Comparison of ENCODE assay signal across 12 cellular contexts in genomic region chr3:9895715-9896114, GRCh38. TPM values are rescaled to one million over a fixed set of nuclear protein-coding genes. Genes with fewer than 3 reads are reported as not detected.
DNase-seq lines count a peak whose midpoint lies in the region; ATAC-seq and TF ChIP-seq lines count a peak whose summit lies in the region.
"Not testable (repeated sequence)": the region's sequence is repeated elsewhere in the genome, so short reads cannot be mapped to it uniquely, and the experiment has no call there.
"Had no signal": no experiment of that assay in that cellular context is flagged by ENCODE, and none has a peak within 500 bp of the region (broad histone marks: within the 10 kb centered on the region; RNA-seq: fewer than 3 reads in every experiment).

No MANE protein-coding gene starts in this region.

- CTCF ChIA-PET in Calu3 (lab: Charles Lee); naive thymus-derived CD4-positive, alpha-beta T cell (lab: Charles Lee): not testable (repeated sequence)
- CTCF ChIA-PET in activated CD8-positive, alpha-beta T cell treated with anti-CD3 and anti-CD28 coated beads for 36 hours (lab: Charles Lee) = interaction anchor here (4.3 kb wide), 1 partner anchor 36 kb away, joined by 25 read pairs; the partner anchor contains the start of gene CRELD1

- not testable (repeated sequence) for ATAC-seq in CD4-positive, CD25-positive, alpha-beta regulatory T cell (ENCODE audit: low read depth in 2 of 2); activated CD8-positive, alpha-beta T cell treated with anti-CD3 and anti-CD28 coated beads for 36 hours; central memory CD8-positive, alpha-beta T cell (replicated peaks; ENCODE audit: extremely low read depth, poor library complexity, severe bottlenecking); naive thymus-derived CD4-positive, alpha-beta T cell

- intact Hi-C loops in Calu3 (cut with micrococcal nuclease; ENCODE audit: unreplicated experiment) = loop anchor here (5.0 kb wide), 2 partner anchors 33 to 48 kb away; no protein-coding TSS in a partner anchor
- intact Hi-C loops in activated CD8-positive, alpha-beta T cell treated with anti-CD3 and anti-CD28 coated beads for 36 hours (cut with micrococcal nuclease); naive thymus-derived CD4-positive, alpha-beta T cell (cut with micrococcal nuclease): not testable (repeated sequence)

- not testable (repeated sequence) for H3K27ac ChIP-seq in CD4-positive, CD25-positive, alpha-beta regulatory T cell (ENCODE audit: insufficient read depth, low read length, poor library complexity, severe bottlenecking)
- peak overlapping the region; percentile 12 for H3K27ac ChIP-seq in naive thymus-derived CD4-positive, alpha-beta T cell (ENCODE audit: low read depth, low read length)
- peak overlapping the region; percentile 77 for H3K27ac ChIP-seq in subcutaneous abdominal adipose tissue (ENCODE audit: low read depth, low read length)

- H3K9ac ChIP-seq in subcutaneous abdominal adipose tissue (ENCODE audit: low read length in 5 of 5) = not testable (repeated sequence)

- not testable (repeated sequence) for DNase-seq in CD4-positive, CD25-positive, alpha-beta regulatory T cell; Calu3; activated CD8-positive, alpha-beta T cell treated with anti-CD3 and anti-CD28 coated beads for 36 hours; central memory CD8-positive, alpha-beta T cell (ENCODE audit: low spot score in 2 of 2); naive thymus-derived CD4-positive, alpha-beta T cell

- BruUV-seq in Calu3 (replicated peaks; lab: Mats Ljungman, UMichigan) = not testable (repeated sequence)

- not testable (repeated sequence) for H3K4me3 ChIP-seq in CD4-positive, CD25-positive, alpha-beta regulatory T cell (ENCODE audit: low read depth, low read length); naive thymus-derived CD4-positive, alpha-beta T cell (ENCODE audit: low read length); subcutaneous abdominal adipose tissue (ENCODE audit: low read depth in 1 of 5, low read length in 5 of 5)

- not testable (repeated sequence) for H3K27me3 ChIP-seq in CD4-positive, CD25-positive, alpha-beta regulatory T cell (ENCODE audit: control insufficient read depth, insufficient read depth, low read length); naive thymus-derived CD4-positive, alpha-beta T cell (ENCODE audit: control insufficient read depth in 2 of 2, insufficient read depth in 2 of 2, low read length in 2 of 2); subcutaneous abdominal adipose tissue (ENCODE audit: control insufficient read depth in 5 of 5, insufficient read depth in 4 of 5, low read length in 5 of 5)

- H3K36me3 ChIP-seq in CD4-positive, CD25-positive, alpha-beta regulatory T cell (ENCODE audit: control insufficient read depth, insufficient read depth, low read length) = peaks cover 14% of the 10 kb centered on the region
- H3K36me3 ChIP-seq in naive thymus-derived CD4-positive, alpha-beta T cell (ENCODE audit: control insufficient read depth in 2 of 3, insufficient read depth in 3 of 3, low read length in 3 of 3) = peaks cover 0 to 20% (median 0%) of the 10 kb centered on the region in 3 experiments
- peaks cover 0 to 14% (median 13%) of the 10 kb centered on the region in 5 donors for H3K36me3 ChIP-seq in subcutaneous abdominal adipose tissue (ENCODE audit: control insufficient read depth in 5 of 5, insufficient read depth in 5 of 5, low read length in 5 of 5)

- H3K9me3 ChIP-seq in CD4-positive, CD25-positive, alpha-beta regulatory T cell (ENCODE audit: control insufficient read depth in 2 of 2, low read length in 2 of 2); naive thymus-derived CD4-positive, alpha-beta T cell (ENCODE audit: control insufficient read depth in 2 of 3, low read length in 3 of 3); subcutaneous abdominal adipose tissue (ENCODE audit: control insufficient read depth in 5 of 5, low read length in 5 of 5): not testable (repeated sequence)

- POLR2A ChIA-PET in activated CD8-positive, alpha-beta T cell treated with anti-CD3 and anti-CD28 coated beads for 36 hours (lab: Charles Lee) = interaction anchor here (7.7 kb wide), 1 partner anchor 37 kb away, joined by 57 read pairs; the partner anchor contains the start of gene CRELD1
- POLR2A ChIA-PET in naive thymus-derived CD4-positive, alpha-beta T cell (lab: Charles Lee) = interaction anchor here (2.8 kb wide), 1 partner anchor 37 kb away, joined by 9 read pairs; the partner anchor contains the start of gene CRELD1

- H3K4me1 Mint-ChIP-seq in CD4-positive, CD25-positive, alpha-beta regulatory T cell = peaks cover 25 to 65% (median 46%) of the 10 kb centered on the region in 4 donors
- H3K4me1 Mint-ChIP-seq in Calu3 (ENCODE audit: low read depth, unreplicated experiment) = peaks cover 66% of the 10 kb centered on the region
- H3K4me1 Mint-ChIP-seq in activated CD8-positive, alpha-beta T cell treated with anti-CD3 and anti-CD28 coated beads for 36 hours (ENCODE audit: low read depth) = peaks cover 43% of the 10 kb centered on the region
- H3K4me1 Mint-ChIP-seq in central memory CD8-positive, alpha-beta T cell = peaks cover 51% of the 10 kb centered on the region
- peaks cover 36 to 66% (median 58%) of the 10 kb centered on the region in 7 donors for H3K4me1 Mint-ChIP-seq in naive thymus-derived CD4-positive, alpha-beta T cell

- H3K4me1 ChIP-seq in CD4-positive, CD25-positive, alpha-beta regulatory T cell (ENCODE audit: control insufficient read depth, insufficient read depth, low read length, poor library complexity, severe bottlenecking) = peaks cover 16% of the 10 kb centered on the region
- not testable (repeated sequence) for H3K4me1 ChIP-seq in naive thymus-derived CD4-positive, alpha-beta T cell (ENCODE audit: control insufficient read depth in 2 of 2, insufficient read depth in 2 of 2, low read length in 2 of 2)
- peaks cover 5 to 58% (median 32%) of the 10 kb centered on the region in 5 donors for H3K4me1 ChIP-seq in subcutaneous abdominal adipose tissue (ENCODE audit: control insufficient read depth in 5 of 5, insufficient read depth in 5 of 5, low read length in 5 of 5)

- H3K9me3 Mint-ChIP-seq in CD4-positive, CD25-positive, alpha-beta regulatory T cell; Calu3 (ENCODE audit: low read depth, unreplicated experiment); activated CD8-positive, alpha-beta T cell treated with anti-CD3 and anti-CD28 coated beads for 36 hours; central memory CD8-positive, alpha-beta T cell; naive thymus-derived CD4-positive, alpha-beta T cell: not testable (repeated sequence)

- TF ChIP-seq CTCF in Calu3 (IDR thresholded peaks at IDR 0.05; ENCODE audit: unreplicated experiment); activated CD8-positive, alpha-beta T cell treated with anti-CD3 and anti-CD28 coated beads for 36 hours (IDR thresholded peaks at IDR 0.05): not testable (repeated sequence)

- peaks cover 29% of the 10 kb centered on the region for H3K36me3 Mint-ChIP-seq in CD4-positive, CD25-positive, alpha-beta regulatory T cell
- H3K36me3 Mint-ChIP-seq in Calu3 (ENCODE audit: insufficient read depth, unreplicated experiment) = peaks cover 39% of the 10 kb centered on the region
- H3K36me3 Mint-ChIP-seq in activated CD8-positive, alpha-beta T cell treated with anti-CD3 and anti-CD28 coated beads for 36 hours (ENCODE audit: low read depth) = peaks cover 38% of the 10 kb centered on the region
- peaks cover 19% of the 10 kb centered on the region for H3K36me3 Mint-ChIP-seq in central memory CD8-positive, alpha-beta T cell (ENCODE audit: insufficient read depth)
- H3K36me3 Mint-ChIP-seq in naive thymus-derived CD4-positive, alpha-beta T cell = peaks cover 13 to 28% (median 22%) of the 10 kb centered on the region in 5 donors

- H3K4me3 Mint-ChIP-seq in CD4-positive, CD25-positive, alpha-beta regulatory T cell; Calu3 (ENCODE audit: low read depth, unreplicated experiment); activated CD8-positive, alpha-beta T cell treated with anti-CD3 and anti-CD28 coated beads for 36 hours; central memory CD8-positive, alpha-beta T cell; naive thymus-derived CD4-positive, alpha-beta T cell: not testable (repeated sequence)

- not testable (repeated sequence) for H3K27me3 Mint-ChIP-seq in CD4-positive, CD25-positive, alpha-beta regulatory T cell; Calu3 (ENCODE audit: unreplicated experiment); activated CD8-positive, alpha-beta T cell treated with anti-CD3 and anti-CD28 coated beads for 36 hours; central memory CD8-positive, alpha-beta T cell; naive thymus-derived CD4-positive, alpha-beta T cell

- peak overlapping the region; percentile 9 to 92 (median 16) for H3K27ac Mint-ChIP-seq in CD4-positive, CD25-positive, alpha-beta regulatory T cell
- peak overlapping the region; percentile 66 for H3K27ac Mint-ChIP-seq in Calu3 (ENCODE audit: unreplicated experiment)
- peak overlapping the region; percentile 17 for H3K27ac Mint-ChIP-seq in activated CD8-positive, alpha-beta T cell treated with anti-CD3 and anti-CD28 coated beads for 36 hours
- H3K27ac Mint-ChIP-seq in central memory CD8-positive, alpha-beta T cell (ENCODE audit: low read depth) = peak overlapping the region; percentile 66
- peak overlapping the region in 7 of 9 donors; percentile 4 to 81 (median 49) for H3K27ac Mint-ChIP-seq in naive thymus-derived CD4-positive, alpha-beta T cell

RNA-seq across cellular contexts. Expression of gene JAGN1, which starts 5.3 kb away (rescaled TPM):
- total RNA-seq in CD4-positive, CD25-positive, alpha-beta regulatory T cell = 17.7 TPM
- 10 to 100 TPM; 52.6 to 70.8 (median 58.3) TPM for polyA plus RNA-seq in CD4-positive, CD25-positive, alpha-beta regulatory T cell
- total RNA-seq in Calu3 (2022) = 32.4 and 34.2 TPM in 2 replicates
- total RNA-seq in activated CD8-positive, alpha-beta T cell treated with anti-CD3 and anti-CD28 coated beads for 36 hours = 10 to 100 TPM; 29.7 to 30.3 TPM
- 10 to 100 TPM; 16.0 to 34.5 (median 28.1) TPM for total RNA-seq in naive thymus-derived CD4-positive, alpha-beta T cell
- 10 to 100 TPM; 44.8 to 54.5 TPM for polyA plus RNA-seq in naive thymus-derived CD4-positive, alpha-beta T cell

RNA-seq across cellular contexts. Expression of gene IL17RE, which starts 6.9 kb away (rescaled TPM):
- total RNA-seq in CD4-positive, CD25-positive, alpha-beta regulatory T cell = 4.3 TPM
- under 1 TPM in 3 of 4 donors, not detected in 1; 0.31 to 0.33 (median 0.32) TPM for polyA plus RNA-seq in CD4-positive, CD25-positive, alpha-beta regulatory T cell
- total RNA-seq in Calu3 (2022) = 25.5 and 30.6 TPM in 2 replicates
- total RNA-seq in activated CD8-positive, alpha-beta T cell treated with anti-CD3 and anti-CD28 coated beads for 36 hours = 1 to 10 TPM; 1.2 to 1.7 TPM
- 1 to 10 TPM in 2 of 5 experiments, under 1 TPM in 3; 0.19 to 2.2 (median 0.38) TPM for total RNA-seq in naive thymus-derived CD4-positive, alpha-beta T cell
- not detected for polyA plus RNA-seq in naive thymus-derived CD4-positive, alpha-beta T cell

RNA-seq across cellular contexts. Expression of gene CIDEC, which starts 15.7 kb away (rescaled TPM):
- not detected for total RNA-seq in CD4-positive, CD25-positive, alpha-beta regulatory T cell
- polyA plus RNA-seq in CD4-positive, CD25-positive, alpha-beta regulatory T cell = not detected
- 0.71 and 1.3 TPM in 2 replicates for total RNA-seq in Calu3 (2022)
- total RNA-seq in activated CD8-positive, alpha-beta T cell treated with anti-CD3 and anti-CD28 coated beads for 36 hours = not detected
- not detected for total RNA-seq in naive thymus-derived CD4-positive, alpha-beta T cell
- polyA plus RNA-seq in naive thymus-derived CD4-positive, alpha-beta T cell = not detected
- total RNA-seq: GM12878, GM23338, H9, HFFc6, LHCN-M2, SJCRH30 had no signal
- polyA plus RNA-seq: GM23338 had no signal

RNA-seq across cellular contexts. Expression of gene IL17RC, which starts 21.2 kb away (rescaled TPM):
- total RNA-seq in CD4-positive, CD25-positive, alpha-beta regulatory T cell = 1.1 TPM
- 1 to 10 TPM; 5.6 to 9.5 (median 7.5) TPM for polyA plus RNA-seq in CD4-positive, CD25-positive, alpha-beta regulatory T cell
- total RNA-seq in Calu3 (2022) = 19.1 and 24.7 TPM in 2 replicates
- total RNA-seq in activated CD8-positive, alpha-beta T cell treated with anti-CD3 and anti-CD28 coated beads for 36 hours = under 1 TPM; 0.22 to 0.32 TPM
- total RNA-seq in naive thymus-derived CD4-positive, alpha-beta T cell = 1 to 10 TPM in 3 of 5 experiments, under 1 TPM in 2; 0.70 to 3.2 (median 1.4) TPM
- 10 to 100 TPM in 1 of 2 donors, 1 to 10 TPM in 1; 8.3 to 11.9 TPM for polyA plus RNA-seq in naive thymus-derived CD4-positive, alpha-beta T cell

RNA-seq across cellular contexts. Expression of gene CRELD1, which starts 37.9 kb away (rescaled TPM):
- 24.6 TPM for total RNA-seq in CD4-positive, CD25-positive, alpha-beta regulatory T cell
- 10 to 100 TPM; 20.5 to 26.5 (median 23.9) TPM for polyA plus RNA-seq in CD4-positive, CD25-positive, alpha-beta regulatory T cell
- 23.2 and 25.4 TPM in 2 replicates for total RNA-seq in Calu3 (2022)
- 10 to 100 TPM in 1 of 2 experiments, 1 to 10 TPM in 1; 9.4 to 13.0 TPM for total RNA-seq in activated CD8-positive, alpha-beta T cell treated with anti-CD3 and anti-CD28 coated beads for 36 hours
- total RNA-seq in naive thymus-derived CD4-positive, alpha-beta T cell = 10 to 100 TPM; 21.0 to 64.9 (median 29.6) TPM
- polyA plus RNA-seq in naive thymus-derived CD4-positive, alpha-beta T cell = 10 to 100 TPM; 30.1 to 31.0 TPM

Comparison
In these comparisons a context has a peak if more than half of its experiments do, and no peak if none do; other contexts are left out.
1. H3K27ac Mint-ChIP-seq: peak in every context shown above with its lines; median percentile 66 in Calu3; 66 in central memory CD8-positive, alpha-beta T cell; 49 in naive thymus-derived CD4-positive, alpha-beta T cell; 17 in activated CD8-positive, alpha-beta T cell treated with anti-CD3 and anti-CD28 coated beads for 36 hours; 16 in CD4-positive, CD25-positive, alpha-beta regulatory T cell.